In the genomic region with DNA sequence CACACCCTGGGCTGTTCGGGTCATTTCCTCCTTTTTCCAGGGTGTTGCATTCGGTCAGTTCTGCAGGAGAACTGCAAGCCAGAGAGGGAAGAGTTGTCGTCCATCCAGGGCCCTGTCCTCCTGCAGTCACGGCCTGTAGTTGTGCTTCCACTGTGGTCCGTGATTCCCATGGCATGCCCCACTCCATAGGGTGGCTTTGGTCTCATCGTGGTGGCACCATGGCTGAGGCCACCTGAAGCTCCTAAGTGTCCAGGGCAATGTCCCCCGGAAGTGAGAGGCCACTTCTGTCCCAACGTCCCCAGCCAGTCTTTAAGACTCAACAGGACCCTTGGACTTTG, we compare ENCODE assay signal across 17 cellular contexts.
DNase-seq lines count a peak whose midpoint lies in the region; ATAC-seq and TF ChIP-seq lines count a peak whose summit lies in the region.
"Had no signal": no experiment of that assay in that cellular context is flagged by ENCODE, and none has a peak within 500 bp of the region (broad histone marks: within the 10 kb centered on the region; RNA-seq: fewer than 3 reads in every experiment).

No MANE protein-coding gene starts in this region.

- H3K79me2 ChIP-seq in H9 (ENCODE audit: insufficient read depth, low read length) (no peaks in the 10 kb centered on the region), SK-N-SH (ENCODE audit: insufficient read depth) (no peaks in the 10 kb centered on the region)

- TF ChIP-seq EP300 in suprapubic skin (IDR thresholded peaks at IDR 0.05), result no peak
- TF ChIP-seq EP300 in SK-N-SH (IDR thresholded peaks at IDR 0.05; ENCODE audit: borderline replicate concordance in 1 of 2, low read depth in 1 of 2, low read length in 1 of 2), result no peak

- no peak overlapping the region for H3K9ac ChIP-seq in H9 (ENCODE audit: extremely low read depth, insufficient read length, low read length)
- H3K9ac ChIP-seq in SK-N-SH, result no peak overlapping the region

- H3K4me3 Mint-ChIP-seq in Caco-2 (ENCODE audit: unreplicated experiment) (no peak overlapping the region), WTC11 (no peak overlapping the region), H9 (no peak overlapping the region)
- H3K4me3 Mint-ChIP-seq: HFFc6 had no signal

- peak overlapping the region; percentile 29 for H3K27ac Mint-ChIP-seq in Caco-2 (ENCODE audit: unreplicated experiment)
- no peak overlapping the region for H3K27ac Mint-ChIP-seq in WTC11
- H3K27ac Mint-ChIP-seq in H9, result no peak overlapping the region
- H3K27ac Mint-ChIP-seq: HFFc6 had no signal

- H3K4ac ChIP-seq in H9 (ENCODE audit: low read depth, low read length), result no peak overlapping the region

- H3K9me3 Mint-ChIP-seq in Caco-2 (ENCODE audit: unreplicated experiment) (peaks cover 7% of the 10 kb centered on the region), WTC11 (peaks cover 9% of the 10 kb centered on the region), H9 (no peaks in the 10 kb centered on the region)
- H3K9me3 Mint-ChIP-seq: HFFc6 had no signal

- H3K36me3 ChIP-seq in Caco-2 (ENCODE audit: control insufficient read depth, insufficient read depth, low read length), result no peaks in the 10 kb centered on the region
- no peaks in the 10 kb centered on the region for H3K36me3 ChIP-seq in lower lobe of right lung
- H3K36me3 ChIP-seq in suprapubic skin, result no peaks in the 10 kb centered on the region
- no peaks in the 10 kb centered on the region for H3K36me3 ChIP-seq in SK-N-SH (replicated peaks in 1 of 2; ENCODE audit: control insufficient read depth in 1 of 2, insufficient read depth in 2 of 2, low read length in 1 of 2)

- no peak overlapping the region for H2AK5ac ChIP-seq in H9 (ENCODE audit: insufficient read length, low read length)

- no peak overlapping the region for H2BK12ac ChIP-seq in H9 (ENCODE audit: insufficient read length, low read depth, low read length)

- no peaks in the 10 kb centered on the region for H3K27me3 Mint-ChIP-seq in Caco-2 (ENCODE audit: insufficient read depth, unreplicated experiment)
- peaks cover 10% of the 10 kb centered on the region for H3K27me3 Mint-ChIP-seq in WTC11 (ENCODE audit: low read depth)
- H3K27me3 Mint-ChIP-seq in H9 (ENCODE audit: low read depth), result peaks cover 30% of the 10 kb centered on the region

- H3K9me3 ChIP-seq in Caco-2, result no peaks in the 10 kb centered on the region
- H3K9me3 ChIP-seq in lower lobe of right lung, result no peaks in the 10 kb centered on the region
- no peaks in the 10 kb centered on the region for H3K9me3 ChIP-seq in suprapubic skin
- H3K9me3 ChIP-seq in H9 (ENCODE audit: control insufficient read depth, low read depth, low read length), result no peaks in the 10 kb centered on the region
- no peaks in the 10 kb centered on the region for H3K9me3 ChIP-seq in SK-N-SH

- no peaks in the 10 kb centered on the region for H4K20me1 ChIP-seq in H9 (ENCODE audit: control insufficient read depth, insufficient read depth, insufficient read length)
- H4K20me1 ChIP-seq in SK-N-SH (ENCODE audit: insufficient read depth), result no peaks in the 10 kb centered on the region

- intact Hi-C loops in Caco-2 (cut with micrococcal nuclease; ENCODE audit: unreplicated experiment), result no loop called here
- intact Hi-C loops in lower lobe of right lung (cut with DNase I), result no loop called here

- H4K8ac ChIP-seq in H9 (replicated peaks; ENCODE audit: insufficient read length, low read depth, low read length), result no peak overlapping the region

- H2BK20ac ChIP-seq in H9 (ENCODE audit: low read depth, low read length, poor library complexity, severe bottlenecking), result no peak overlapping the region

- no peaks in the 10 kb centered on the region for H3K4me1 Mint-ChIP-seq in Caco-2 (ENCODE audit: low read depth, unreplicated experiment)
- H3K4me1 Mint-ChIP-seq in WTC11, result peaks cover 31% of the 10 kb centered on the region
- H3K4me1 Mint-ChIP-seq in H9, result peaks cover 38 to 41% of the 10 kb centered on the region in 2 experiments

- H3K79me1 ChIP-seq in H9 (ENCODE audit: insufficient read depth, low read depth, low read length, poor library complexity, severe bottlenecking), result no peaks in the 10 kb centered on the region

- H3K4me1 ChIP-seq in Caco-2 (0 out of 2 replicates have a peak, but pooled peaks cover 9% of the 10 kb centered on the region), lower lobe of right lung (peaks cover 43% of the 10 kb centered on the region), suprapubic skin (peaks cover 13% of the 10 kb centered on the region), H9 (ENCODE audit: insufficient read depth, low read length) (peaks cover 7% of the 10 kb centered on the region; the same call in 1 of the 2 replicates), SK-N-SH (ENCODE audit: control insufficient read depth in 1 of 2, insufficient read depth in 2 of 2, low read depth in 1 of 2, low read length in 1 of 2) (peaks cover 0 to 18% of the 10 kb centered on the region in 2 experiments; a peak in 2 of 4 replicates)

- H3K27ac ChIP-seq in lower lobe of right lung (peak overlapping the region; percentile 24), suprapubic skin (no peak overlapping the region), H9 (ENCODE audit: insufficient read length, low read depth, low read length) (no peak overlapping the region), SK-N-SH (ENCODE audit: low read depth in 2 of 2, low read length in 1 of 2) (peak overlapping the region in 1 of 2 experiments; percentile 75; a peak in 1 of 4 replicates)

- ATAC-seq in WTC11 (no peak), lower lobe of right lung (no peak), GM18502 (IDR thresholded peaks at IDR 0.05; ENCODE audit: poor library complexity, unreplicated experiment) (no peak)
- ATAC-seq: Panc1 had no signal

- TF ChIP-seq CTCF in Caco-2 (IDR thresholded peaks at IDR 0.05; ENCODE audit: insufficient read depth in 1 of 2, low read depth in 1 of 2, low read length in 1 of 2, severe bottlenecking in 1 of 2, unreplicated experiment in 1 of 2) (no peak), WTC11 (IDR thresholded peaks at IDR 0.05) (no peak), lower lobe of right lung (IDR thresholded peaks at IDR 0.05) (no peak), suprapubic skin (IDR thresholded peaks at IDR 0.05) (no peak), H9 (conservative IDR thresholded peaks at IDR 0.05) (no peak), SK-N-SH (IDR thresholded peaks at IDR 0.05) (no peak)

- H3K14ac ChIP-seq in H9 (ENCODE audit: insufficient read depth, low read length), result no peak overlapping the region

- H4K91ac ChIP-seq in H9 (ENCODE audit: insufficient read length, low read depth, low read length), result no peak overlapping the region

- H3K23me2 ChIP-seq in H9 (ENCODE audit: insufficient read length, low read depth, low read length, poor library complexity, severe bottlenecking), result no peaks in the 10 kb centered on the region

- no peak overlapping the region for H2AFZ ChIP-seq in H9 (ENCODE audit: low read length)
- no peak overlapping the region for H2AFZ ChIP-seq in SK-N-SH (ENCODE audit: low read depth)

- H3K4me3 ChIP-seq in Caco-2 (ENCODE audit: low read depth, low read length) (no peak overlapping the region), lower lobe of right lung (no peak overlapping the region), suprapubic skin (no peak overlapping the region), SK-N-SH (ENCODE audit: low read depth in 2 of 2, low read length in 1 of 2) (no peak overlapping the region)

- H3K9me2 ChIP-seq in SK-N-SH, result no peaks in the 10 kb centered on the region

- H2BK15ac ChIP-seq in H9 (ENCODE audit: low read depth, low read length), result no peak overlapping the region

- no peak overlapping the region for H2BK120ac ChIP-seq in H9 (ENCODE audit: low read depth, low read length, poor library complexity, severe bottlenecking)

- H2BK5ac ChIP-seq in H9 (ENCODE audit: insufficient read length, low read length), result no peak overlapping the region

- no peak overlapping the region for H3K18ac ChIP-seq in H9 (ENCODE audit: insufficient read length, low read depth, low read length)

- peaks cover 3% of the 10 kb centered on the region for H3F3A ChIP-seq in SK-N-SH (replicated peaks; ENCODE audit: insufficient read depth)

- H4K5ac ChIP-seq in H9 (ENCODE audit: insufficient read length, low read depth, low read length), result no peak overlapping the region

- H3K56ac ChIP-seq in H9 (ENCODE audit: insufficient read length, low read depth, low read length), result no peak overlapping the region

- H3K27me3 ChIP-seq in Caco-2 (replicated peaks; ENCODE audit: control insufficient read depth, insufficient read depth, low read length), result no peaks in the 10 kb centered on the region
- no peaks in the 10 kb centered on the region for H3K27me3 ChIP-seq in lower lobe of right lung (ENCODE audit: low read depth)
- no peaks in the 10 kb centered on the region for H3K27me3 ChIP-seq in suprapubic skin
- H3K27me3 ChIP-seq in H9 (ENCODE audit: insufficient read depth, low read length), result peaks cover 4% of the 10 kb centered on the region; the same call in 1 of the 2 replicates
- no peaks in the 10 kb centered on the region for H3K27me3 ChIP-seq in SK-N-SH (ENCODE audit: insufficient read depth)

- no peak overlapping the region for H3K23ac ChIP-seq in H9 (ENCODE audit: insufficient read length, low read depth, low read length)

- BruUV-seq in Caco-2 (replicated peaks; lab: Mats Ljungman, UMichigan), result no TSS peak

- H3K4me2 ChIP-seq in H9 (ENCODE audit: insufficient read depth, insufficient read length, low read length), result no peak overlapping the region
- H3K4me2 ChIP-seq in SK-N-SH, result no peak overlapping the region

- TF ChIP-seq POLR2A in suprapubic skin (IDR thresholded peaks at IDR 0.05), result no peak

- DNase-seq in Caco-2 (peak in 1 of 2 experiments; percentile 14), WTC11 (ENCODE audit: low spot score) (no peak), lower lobe of right lung (no peak), suprapubic skin (ENCODE audit: low spot score in 2 of 2) (peak; percentile 39 to 52), NCI-H1694 (lab: John Stamatoyannopoulos, UW) (no peak), H9 (no peak), SK-N-SH (no peak)
- DNase-seq: DMS 273 treated with DMSO at 0.1 percent for 48 hours, GF-D8, HFFc6, KG1, NCI-H1436, NCI-H2081 treated with DMSO at 0.1 percent for 48 hours, NCI-H510A treated with DMSO at 0.1 percent for 48 hours, NCI-H82 had no signal

- TF ChIP-seq RAD21 in SK-N-SH (IDR thresholded peaks at IDR 0.05; ENCODE audit: low read length), result no peak

- 100% methylated on average over 5 of the region's 8 CpGs for WGBS in suprapubic skin
- no CpG with 5 or more reads among the region's 8 CpGs for WGBS in H9 (ENCODE audit: extremely low coverage, insufficient read length, low lambda C conversion rate)
- WGBS in SK-N-SH (ENCODE audit: low lambda C conversion rate), result 73% methylated on average over 8 of the region's 8 CpGs

- H3T11ph ChIP-seq in H9 (ENCODE audit: low read length), result no peak overlapping the region

- POLR2A ChIA-PET in Caco-2 (lab: Charles Lee) (no interaction called here), WTC11 (lab: Charles Lee) (no interaction called here), SK-N-SH (lab: Yijun Ruan, JAX) (no interaction called here)

- H3K36me3 Mint-ChIP-seq in Caco-2 (ENCODE audit: insufficient read depth, unreplicated experiment) (no peaks in the 10 kb centered on the region), WTC11 (peaks cover 6% of the 10 kb centered on the region), H9 (ENCODE audit: insufficient read depth in 1 of 3, low read depth in 3 of 3) (peaks cover 0 to 11% (median 2%) of the 10 kb centered on the region in 3 experiments; a peak in 2 of 7 replicates)

- CTCF ChIA-PET in Caco-2 (lab: Charles Lee) (no interaction called here), WTC11 (lab: Charles Lee) (interaction anchor here (1.8 kb wide), 1 partner anchor 176 kb away, joined by 8 read pairs; no protein-coding TSS in a partner anchor), SK-N-SH (lab: Yijun Ruan, JAX) (interaction anchor here (0.6 kb wide), 1 partner anchor 186 kb away, joined by 3 read pairs; no protein-coding TSS in a partner anchor)

Comparison
In these comparisons a context has a peak if more than half of its experiments do, and no peak if none do; other contexts are left out.
1. DNase-seq: peak in suprapubic skin (2 of 2); none in WTC11 (single experiment), lower lobe of right lung (single experiment), NCI-H1694 (single experiment), H9 (single experiment) and SK-N-SH (single experiment).